11 cellular contexts compared by ENCODE assay signal in the genomic region with DNA sequence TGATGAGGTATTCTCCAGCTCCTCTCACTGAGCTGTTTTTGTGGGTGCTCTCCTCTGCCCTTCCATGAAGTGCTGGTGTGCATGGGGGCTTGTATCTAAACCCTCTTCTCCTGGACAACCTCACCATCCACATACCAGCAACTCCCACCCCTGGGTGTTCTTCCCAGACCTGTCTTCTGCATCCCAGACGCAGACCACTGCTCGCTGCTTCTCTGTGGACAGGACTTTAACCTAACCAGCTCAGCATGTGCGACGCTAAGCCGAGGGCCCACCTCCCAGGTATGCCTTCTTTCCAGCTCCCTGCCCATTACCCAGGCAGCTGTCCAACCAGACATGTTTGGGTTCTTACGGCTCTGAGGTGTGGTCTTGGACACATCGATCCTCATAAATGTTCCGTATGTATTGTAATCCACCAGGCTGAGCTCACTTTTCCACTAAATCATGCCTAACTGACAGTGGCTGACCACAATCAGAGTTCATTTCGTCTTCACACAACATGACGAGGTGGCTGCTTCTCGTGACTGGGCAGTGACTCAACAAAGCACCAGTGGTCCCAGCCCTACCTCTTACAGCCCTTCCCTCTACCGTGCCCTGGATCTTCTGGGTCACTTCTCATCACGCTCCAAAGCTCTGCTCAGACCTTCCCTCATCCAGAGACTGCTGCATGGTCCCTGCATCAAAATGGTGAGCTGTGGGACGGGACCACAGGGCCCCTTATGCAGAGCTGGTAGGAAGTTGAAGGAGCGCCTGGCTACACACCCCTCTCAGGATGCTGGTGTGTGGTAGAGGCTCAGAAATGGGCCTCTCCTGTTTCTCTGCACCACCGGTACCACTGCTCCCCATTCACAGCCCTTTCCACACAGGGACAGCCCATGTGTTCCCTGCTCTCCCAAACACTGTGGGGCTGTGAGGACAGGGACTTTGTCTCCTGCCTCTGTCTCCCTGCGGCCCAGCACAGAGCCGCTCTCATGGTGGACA. TPM values are rescaled to one million over a fixed set of nuclear protein-coding genes. Genes with fewer than 3 reads are reported as not detected.
DNase-seq lines count a peak whose midpoint lies in the region; ATAC-seq and TF ChIP-seq lines count a peak whose summit lies in the region.
"Had no signal": no experiment of that assay in that cellular context is flagged by ENCODE, and none has a peak within 500 bp of the region (broad histone marks: within the 10 kb centered on the region; RNA-seq: fewer than 3 reads in every experiment).

No MANE protein-coding gene starts in this region.

- H2AFZ ChIP-seq in HCT116 (ENCODE audit: low read depth, low read length, poor library complexity, severe bottlenecking) (no peak overlapping the region), SK-N-SH (ENCODE audit: low read depth) (no peak overlapping the region)

- RAD21 ChIA-PET in HCT116 (lab: Charles Lee; ENCODE audit: low non-redundant PET in 1 of 2, low total read pairs in 2 of 2, uncharacterized antibody in 2 of 2, unreplicated experiment in 2 of 2): no interaction called here

- POLR2A ChIA-PET in HCT116 (lab: Charles Lee): interaction anchor here (1.3 kb wide), 1 partner anchor 9 kb away, joined by 3 read pairs; no protein-coding TSS in a partner anchor
- POLR2A ChIA-PET in SK-N-SH (lab: Yijun Ruan, JAX): no interaction called here

- peaks cover 0 to 4% of the 10 kb centered on the region in 2 experiments; a peak in 1 of 4 replicates for H3K4me1 ChIP-seq in HCT116 (ENCODE audit: control insufficient read depth in 1 of 2, insufficient read depth in 2 of 2, low read length in 2 of 2)
- peaks cover 0 to 3% of the 10 kb centered on the region in 2 experiments; a peak in 1 of 4 replicates for H3K4me1 ChIP-seq in SK-N-SH (ENCODE audit: control insufficient read depth in 1 of 2, insufficient read depth in 2 of 2, low read depth in 1 of 2, low read length in 1 of 2)
- H3K4me1 ChIP-seq in spleen: peaks cover 0 to 4% (median 2%) of the 10 kb centered on the region in 6 donors

- no peak for TF ChIP-seq CTCF in HCT116 (IDR thresholded peaks at IDR 0.05 in 2 of 3, conservative IDR thresholded peaks at IDR 0.05 in 1 of 3; ENCODE audit: borderline replicate concordance in 1 of 3, insufficient read depth in 1 of 3, low read depth in 2 of 3, low read length in 2 of 3)
- TF ChIP-seq CTCF in SK-N-SH (IDR thresholded peaks at IDR 0.05): no peak
- TF ChIP-seq CTCF in fibroblast of villous mesenchyme (IDR thresholded peaks at IDR 0.05; ENCODE audit: insufficient read depth, low read depth, low read length): no peak
- TF ChIP-seq CTCF in spleen (IDR thresholded peaks at IDR 0.05 in 8 of 11, conservative IDR thresholded peaks at IDR 0.05 in 3 of 11): no peak

- H3K79me2 ChIP-seq in HCT116 (ENCODE audit: insufficient read depth, low read length): no peaks in the 10 kb centered on the region
- no peaks in the 10 kb centered on the region for H3K79me2 ChIP-seq in SK-N-SH (ENCODE audit: insufficient read depth)

- H3K9me3 ChIP-seq in HCT116 (ENCODE audit: control insufficient read depth in 1 of 2, insufficient read depth in 1 of 2, low read depth in 1 of 2, low read length in 2 of 2): peaks cover 0 to 4% of the 10 kb centered on the region in 2 experiments; a peak in 1 of 4 replicates
- no peaks in the 10 kb centered on the region for H3K9me3 ChIP-seq in SK-N-SH
- H3K9me3 ChIP-seq in spleen: no peaks in the 10 kb centered on the region

- no peak overlapping the region for H3K9ac ChIP-seq in HCT116 (ENCODE audit: low read length)
- H3K9ac ChIP-seq in SK-N-SH: no peak overlapping the region
- H3K9ac ChIP-seq: KMS-11 had no signal

- DNase-seq in HCT116 (ENCODE audit: low read depth, low spot score) (no peak), SK-N-SH (no peak), fibroblast of villous mesenchyme (ENCODE audit: low read depth) (peak; percentile 53), spleen (peak; percentile 54), NCI-H524 (lab: John Stamatoyannopoulos, UW) (no peak), NCI-H2196 treated with DMSO at 0.1 percent for 48 hours (lab: John Stamatoyannopoulos, UW; ENCODE audit: unreplicated experiment) (no peak)
- DNase-seq in stimulated activated naive CD8-positive, alpha-beta T cell treated with anti-CD3 and anti-CD28 coated beads, Interleukin-15, Interleukin-2, amounts not matched to agents 100 U/mL and 50 U/mL, for 24 hours: no peak
- DNase-seq: activated B cell treated with CpG ODN at 0.5 μM for 24 hours, DND-41 had no signal

- H3K4me3 ChIP-seq in HCT116 (replicated peaks in 1 of 2; ENCODE audit: low read depth in 1 of 2, low read length in 2 of 2): no peak overlapping the region
- H3K4me3 ChIP-seq in SK-N-SH (ENCODE audit: low read depth in 2 of 2, low read length in 1 of 2): no peak overlapping the region
- H3K4me3 ChIP-seq in fibroblast of villous mesenchyme (ENCODE audit: low read depth, low read length): no peak overlapping the region
- H3K4me3 ChIP-seq in spleen: no peak overlapping the region

- no peak for TF ChIP-seq EP300 in SK-N-SH (IDR thresholded peaks at IDR 0.05; ENCODE audit: borderline replicate concordance in 1 of 2, low read depth in 1 of 2, low read length in 1 of 2)

- H3K9me2 ChIP-seq in HCT116 (ENCODE audit: insufficient read depth) (no peaks in the 10 kb centered on the region), SK-N-SH (no peaks in the 10 kb centered on the region)

- H3K27me3 ChIP-seq in HCT116 (ENCODE audit: insufficient read depth, low read length) (peaks cover 3% of the 10 kb centered on the region; the same call in 1 of the 2 replicates), SK-N-SH (ENCODE audit: insufficient read depth) (no peaks in the 10 kb centered on the region), spleen (replicated peaks in 1 of 7) (peaks cover 0 to 1% (median 0%) of the 10 kb centered on the region in 7 donors)

- ATAC-seq in HCT116: peak; percentile 25; the same call in 1 of the 2 replicates
- no peak for ATAC-seq in stimulated activated naive CD8-positive, alpha-beta T cell treated with anti-CD3 and anti-CD28 coated beads, Interleukin-15, Interleukin-2, amounts not matched to agents 100 U/mL and 50 U/mL, for 24 hours

- intact Hi-C loops in HCT116 (cut with micrococcal nuclease) (no loop called here), spleen (cut with DNase I; ENCODE audit: low total_unique reads) (no loop called here)

- BruUV-seq in HCT116 (replicated peaks; lab: Mats Ljungman, UMichigan): no TSS peak

- no peak overlapping the region for H3K27ac ChIP-seq in HCT116 (ENCODE audit: low read depth, low read length)
- H3K27ac ChIP-seq in SK-N-SH (ENCODE audit: low read depth in 2 of 2, low read length in 1 of 2): no peak overlapping the region
- no peak overlapping the region for H3K27ac ChIP-seq in spleen
- H3K27ac ChIP-seq: KMS-11 had no signal

- no peaks in the 10 kb centered on the region for H3K36me3 ChIP-seq in HCT116 (ENCODE audit: control insufficient read depth in 1 of 2, insufficient read depth in 2 of 2, low read length in 2 of 2)
- H3K36me3 ChIP-seq in SK-N-SH (replicated peaks in 1 of 2; ENCODE audit: control insufficient read depth in 1 of 2, insufficient read depth in 2 of 2, low read length in 1 of 2): no peaks in the 10 kb centered on the region
- no peaks in the 10 kb centered on the region for H3K36me3 ChIP-seq in spleen

- H3F3A ChIP-seq in SK-N-SH (replicated peaks; ENCODE audit: insufficient read depth): no peaks in the 10 kb centered on the region

- 79% methylated on average over 18 of the region's 18 CpGs for WGBS in SK-N-SH (ENCODE audit: low lambda C conversion rate)
- 83 to 93% (median 86%) methylated on average over 16 to 18 of the region's 18 CpGs for WGBS in spleen, 5 donors

- H3K4me2 ChIP-seq in HCT116 (ENCODE audit: low read length): no peak overlapping the region
- no peak overlapping the region for H3K4me2 ChIP-seq in SK-N-SH
- H3K4me2 ChIP-seq: KMS-11 had no signal

- TF ChIP-seq POLR2A in HCT116 (IDR thresholded peaks at IDR 0.05; ENCODE audit: borderline replicate concordance, extremely low read depth, insufficient read depth, insufficient read length) (no peak), spleen (IDR thresholded peaks at IDR 0.05) (no peak)

- H4K20me1 ChIP-seq in HCT116 (ENCODE audit: insufficient read depth) (no peaks in the 10 kb centered on the region), SK-N-SH (ENCODE audit: insufficient read depth) (no peaks in the 10 kb centered on the region)

- TF ChIP-seq RAD21 in HCT116 (IDR thresholded peaks at IDR 0.05; ENCODE audit: low read depth) (no peak), SK-N-SH (IDR thresholded peaks at IDR 0.05; ENCODE audit: low read length) (no peak)

- CTCF ChIA-PET in HCT116 (lab: Charles Lee) (no interaction called here), SK-N-SH (lab: Yijun Ruan, JAX) (interaction anchor here (1.0 kb wide), 1 partner anchor 19 kb away, joined by 4 read pairs; no protein-coding TSS in a partner anchor)

RNA-seq across cellular contexts. Expression of gene PTGES2, which starts 9.6 kb away (rescaled TPM):
- total RNA-seq in HCT116 (2021; ENCODE audit: unreplicated experiment): 148 TPM
- polyA plus RNA-seq in HCT116 (2012): 154 and 164 TPM in 2 replicates
- polyA plus RNA-seq in SK-N-SH (2012; rRNA removed): 130 and 141 TPM in 2 replicates
- polyA plus RNA-seq in SK-N-SH (2012; cell fraction: cytosol; rRNA removed): 56.6 and 84.9 TPM in 2 replicates
- polyA plus RNA-seq in SK-N-SH (2012; cell fraction: nucleus; rRNA removed): 165 and 193 TPM in 2 replicates
- total RNA-seq in fibroblast of villous mesenchyme: 43.6 and 58.6 TPM in 2 replicates
- 10 to 100 TPM; 45.2 to 66.6 (median 58.5) TPM for total RNA-seq in spleen
- 10 to 100 TPM; 45.8 to 71.2 (median 54.0) TPM for polyA plus RNA-seq in spleen

RNA-seq across cellular contexts. Expression of gene LCN2, which starts 12.1 kb away (rescaled TPM):
- total RNA-seq in HCT116 (2021; ENCODE audit: unreplicated experiment) (9.2 TPM), fibroblast of villous mesenchyme (not detected in 2 replicates), spleen (100 to 1,000 TPM in 1 of 7 donors, 10 to 100 TPM in 5, 1 to 10 TPM in 1; 7.7 to 218 (median 20.3) TPM)
- 99.1 and 318 TPM in 2 replicates for polyA plus RNA-seq in HCT116 (2012)
- polyA plus RNA-seq in SK-N-SH (2012; rRNA removed) (not detected in 2 replicates), spleen (10 to 100 TPM; 10.7 to 17.5 (median 13.3) TPM)
- polyA plus RNA-seq in SK-N-SH (2012; cell fraction: cytosol; rRNA removed): not detected in 2 replicates
- polyA plus RNA-seq in SK-N-SH (2012; cell fraction: nucleus; rRNA removed): not detected in 2 replicates
- total RNA-seq: activated B cell treated with CpG ODN at 0.5 μM for 24 hours; activated T-helper 1 cell treated with anti-CD3 and anti-CD28 coated beads, Interleukin-12 subunit alpha, Interleukin-12 subunit beta, Interleukin-2, Interleukin-4 antibody, amounts not matched to agents 30 ng/mL and 10 ng/mL and 1 ng/mL, durations not matched to agents 14 hours and 24 hours and 36 hours had no signal

RNA-seq across cellular contexts. Expression of gene BBLN, which starts 23.0 kb away (rescaled TPM):
- total RNA-seq in HCT116 (2021; ENCODE audit: unreplicated experiment): 119 TPM
- 113 and 131 TPM in 2 replicates for polyA plus RNA-seq in HCT116 (2012)
- polyA plus RNA-seq in SK-N-SH (2012; rRNA removed): 79.4 and 109 TPM in 2 replicates
- 53.9 and 87.3 TPM in 2 replicates for polyA plus RNA-seq in SK-N-SH (2012; cell fraction: cytosol; rRNA removed)
- polyA plus RNA-seq in SK-N-SH (2012; cell fraction: nucleus; rRNA removed): 44.6 and 72.8 TPM in 2 replicates
- total RNA-seq in fibroblast of villous mesenchyme: 19.4 and 30.3 TPM in 2 replicates
- total RNA-seq in spleen: 100 to 1,000 TPM in 3 of 7 donors, 10 to 100 TPM in 4; 43.5 to 220 (median 59.2) TPM
- 100 to 1,000 TPM; 152 to 201 (median 178) TPM for polyA plus RNA-seq in spleen

RNA-seq across cellular contexts. Expression of gene CIZ1, which starts 54.3 kb away (rescaled TPM):
- total RNA-seq in HCT116 (2021; ENCODE audit: unreplicated experiment) (144 TPM), fibroblast of villous mesenchyme (34.1 and 35.4 TPM in 2 replicates), spleen (10 to 100 TPM; 61.9 to 98.2 (median 89.2) TPM)
- 132 and 147 TPM in 2 replicates for polyA plus RNA-seq in HCT116 (2012)
- polyA plus RNA-seq in SK-N-SH (2012; rRNA removed) (36.6 and 37.0 TPM in 2 replicates), spleen (10 to 100 TPM; 24.7 to 50.0 (median 34.5) TPM)
- 21.4 and 22.4 TPM in 2 replicates for polyA plus RNA-seq in SK-N-SH (2012; cell fraction: cytosol; rRNA removed)
- polyA plus RNA-seq in SK-N-SH (2012; cell fraction: nucleus; rRNA removed): 98.3 and 112 TPM in 2 replicates

Comparison
In these comparisons a context has a peak if more than half of its experiments do, and no peak if none do; other contexts are left out.
1. DNase-seq: peak in fibroblast of villous mesenchyme (single experiment) and spleen (single experiment); none in HCT116 (single experiment), SK-N-SH (single experiment), stimulated activated naive CD8-positive, alpha-beta T cell treated with anti-CD3 and anti-CD28 coated beads, Interleukin-15, Interleukin-2, amounts not matched to agents 100 U/mL and 50 U/mL, for 24 hours (single experiment), NCI-H524 (0 of 2) and NCI-H2196 treated with DMSO at 0.1 percent for 48 hours (single experiment).